In the genomic region with DNA sequence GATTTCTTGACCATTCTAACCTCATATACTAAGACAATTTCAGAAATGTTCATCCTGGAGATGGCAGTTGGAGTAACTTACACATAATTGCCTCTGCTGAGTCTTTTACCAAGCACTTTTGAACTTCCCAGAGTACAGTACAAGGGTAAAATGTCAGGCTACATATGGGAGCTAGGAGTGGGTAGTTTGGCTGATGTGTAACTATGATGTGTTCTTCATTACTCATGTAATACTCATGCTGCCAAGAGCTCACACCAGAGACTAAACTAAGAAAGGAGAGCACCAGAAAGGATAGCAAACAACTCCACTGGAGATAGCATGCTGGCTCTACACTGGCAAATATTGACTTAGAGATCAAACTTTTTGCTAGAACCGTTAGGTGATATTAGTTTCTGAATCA, we compare ENCODE assay signal across 20 cellular contexts.
A peak's percentile ranks its signal among the peaks of the same experiment; 100 is the strongest.
DNase-seq lines count a peak whose midpoint lies in the region; ATAC-seq and TF ChIP-seq lines count a peak whose summit lies in the region.
"Had no signal": no experiment of that assay in that cellular context is flagged by ENCODE, and none has a peak within 500 bp of the region (broad histone marks: within the 10 kb centered on the region; RNA-seq: fewer than 3 reads in every experiment).

No MANE protein-coding gene starts in this region.

- H2AFZ ChIP-seq in osteoblast (ENCODE audit: low read length) = peak overlapping the region; percentile 35

- H3K27ac ChIP-seq in brain microvascular endothelial cell (no peak overlapping the region), osteoblast (ENCODE audit: low read depth, low read length) (no peak overlapping the region), uterus (no peak overlapping the region)
- H3K27ac ChIP-seq: thoracic aorta, WERI-Rb-1 had no signal

- H3K27me3 ChIP-seq in brain microvascular endothelial cell (replicated peaks) = no peaks in the 10 kb centered on the region
- H3K27me3 ChIP-seq in osteoblast (ENCODE audit: insufficient read depth, low read length) = peaks cover 6% of the 10 kb centered on the region
- no peaks in the 10 kb centered on the region for H3K27me3 ChIP-seq in uterus

- H3K36me3 ChIP-seq in brain microvascular endothelial cell (replicated peaks) (no peaks in the 10 kb centered on the region), osteoblast (ENCODE audit: insufficient read depth, low read length) (no peaks in the 10 kb centered on the region), uterus (no peaks in the 10 kb centered on the region)
- H3K36me3 ChIP-seq: thoracic aorta, WERI-Rb-1 had no signal

- intact Hi-C loops in uterus (cut with DNase I; ENCODE audit: low total_unique reads) = no loop called here

- H3K4me3 ChIP-seq in brain microvascular endothelial cell (ENCODE audit: low read depth, low read length) = no peak overlapping the region
- no peak overlapping the region for H3K4me3 ChIP-seq in osteoblast (ENCODE audit: insufficient read depth, low read length)
- no peak overlapping the region for H3K4me3 ChIP-seq in uterus
- H3K4me3 ChIP-seq: K562, thoracic aorta had no signal

- ATAC-seq in HG03354 (IDR thresholded peaks at IDR 0.05; ENCODE audit: poor library complexity, severe bottlenecking, unreplicated experiment) = no peak
- ATAC-seq: K562; stimulated activated naive B cell treated with anti-CD40 and anti-IgM and Interleukin-4, amounts not matched to agents 10 μg/mL and 1 μg/mL and 100 μg/mL, for 72 hours had no signal

- in situ Hi-C loops in brain microvascular endothelial cell (cut with HindIII; ENCODE audit: low pct_ligation_motif_present, low sequenced_read_pairs) = no loop called here

- TF ChIP-seq CTCF in brain microvascular endothelial cell (IDR thresholded peaks at IDR 0.05; ENCODE audit: low read depth, low read length, missing control alignments) (no peak), osteoblast (IDR thresholded peaks at IDR 0.05; ENCODE audit: extremely low read depth, low read depth, low read length) (no peak), uterus (IDR thresholded peaks at IDR 0.05) (no peak)

- no peaks in the 10 kb centered on the region for H3K79me2 ChIP-seq in osteoblast (ENCODE audit: insufficient read depth, low read length)

- no peaks in the 10 kb centered on the region for H4K20me1 ChIP-seq in osteoblast (ENCODE audit: insufficient read depth, low read length)

- no peak for TF ChIP-seq POLR2A in uterus (IDR thresholded peaks at IDR 0.05)

- no peaks in the 10 kb centered on the region for H3K9me3 ChIP-seq in osteoblast (ENCODE audit: low read depth, low read length)
- H3K9me3 ChIP-seq in uterus = no peaks in the 10 kb centered on the region
- H3K9me3 ChIP-seq: thoracic aorta had no signal

- H3K4me1 ChIP-seq in osteoblast (ENCODE audit: insufficient read depth, low read length) = peaks cover 5% of the 10 kb centered on the region
- H3K4me1 ChIP-seq in uterus = no peaks in the 10 kb centered on the region

- H3K4me2 ChIP-seq in osteoblast (ENCODE audit: insufficient read depth, low read length) = no peak overlapping the region

- DNase-seq in EH (ENCODE audit: low read depth) (peak; percentile 67), HT1080 (ENCODE audit: low read depth) (peak; percentile 89), brain microvascular endothelial cell (peak; percentile 57), osteoblast (ENCODE audit: insufficient read length, low spot score, missing footprints) (peak; percentile 66), uterus (no peak), NCI-H82 (lab: John Stamatoyannopoulos, UW) (no peak)
- DNase-seq: activated CD4-positive, alpha-beta T cell treated with anti-CD3 and anti-CD28 coated beads, Interleukin-2, amount 50 U/mL, for 4 hours; activated effector memory CD4-positive, alpha-beta T cell treated with anti-CD3 and anti-CD28 coated beads, Interleukin-2, amount 50 U/mL, for 16 hours; amygdala; erythroblast; MV-4-11; NCI-H1694 treated with DMSO at 0.1 percent for 48 hours; NCI-H345; nephron progenitor cell; stimulated activated CD4-positive, alpha-beta T cell treated with anti-CD3 and anti-CD28 coated beads, Interleukin-1b, Interleukin-23, amount 100 ng/mL, for 48 hours; stimulated activated naive B cell treated with anti-CD40 and anti-IgM and Interleukin-4, amounts not matched to agents 10 μg/mL and 1 μg/mL and 100 μg/mL, for 72 hours; WERI-Rb-1 had no signal

Comparison
In these comparisons a context has a peak if more than half of its experiments do, and no peak if none do; other contexts are left out.
1. DNase-seq: peak in EH (single experiment), HT1080 (single experiment), brain microvascular endothelial cell (single experiment) and osteoblast (single experiment); none in uterus (0 of 2) and NCI-H82 (single experiment).